1 cellular context compared by ENCODE assay signal in the genomic region with DNA sequence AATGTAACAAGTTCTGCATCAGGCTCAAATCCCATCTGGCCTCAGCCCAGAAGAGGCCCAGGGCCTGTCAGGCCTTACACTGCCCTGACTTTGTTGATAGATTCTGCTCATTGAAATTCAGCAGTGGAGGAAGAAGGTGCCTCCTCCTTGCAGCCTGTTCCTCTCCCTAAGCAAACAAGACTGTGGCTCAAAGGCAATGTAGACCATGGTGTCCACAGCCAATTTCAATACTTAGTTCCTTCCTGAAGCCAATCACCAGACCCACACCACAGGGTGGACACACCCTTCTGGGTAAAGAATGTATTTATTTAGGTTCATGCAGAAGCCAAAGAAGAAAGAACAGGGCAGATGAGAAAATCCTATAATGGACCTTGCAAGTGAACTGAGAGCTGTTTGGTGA.
TF ChIP-seq lines count a peak whose summit lies in the region.

No MANE protein-coding gene starts in this region.

TF ChIP-seq in GM23338, 12 proteins besides CTCF, POLR2A, EP300 and RAD21 (continued from another document):
- TF ChIP-seq REST (IDR thresholded peaks at IDR 0.05; ENCODE audit: unreplicated experiment) (no peak), EZH2 (IDR thresholded peaks at IDR 0.05; ENCODE audit: low read depth, unreplicated experiment) (no peak), ZNF331 (CRISPR knock-in tag; IDR thresholded peaks at IDR 0.05; ENCODE audit: low read depth) (no peak), STAT1 (IDR thresholded peaks at IDR 0.05; ENCODE audit: unreplicated experiment) (no peak), ZNF114 (CRISPR knock-in tag; IDR thresholded peaks at IDR 0.05) (no peak), JUNB (IDR thresholded peaks at IDR 0.05; ENCODE audit: unreplicated experiment) (no peak), CREB1 (CRISPR knock-in tag; IDR thresholded peaks at IDR 0.05; ENCODE audit: low read depth) (no peak), EZH2phosphoT487 (IDR thresholded peaks at IDR 0.05; ENCODE audit: unreplicated experiment) (no peak), POLR2AphosphoS5 (IDR thresholded peaks at IDR 0.05; ENCODE audit: low read depth) (no peak)
- TF ChIP-seq, protein P1, sequence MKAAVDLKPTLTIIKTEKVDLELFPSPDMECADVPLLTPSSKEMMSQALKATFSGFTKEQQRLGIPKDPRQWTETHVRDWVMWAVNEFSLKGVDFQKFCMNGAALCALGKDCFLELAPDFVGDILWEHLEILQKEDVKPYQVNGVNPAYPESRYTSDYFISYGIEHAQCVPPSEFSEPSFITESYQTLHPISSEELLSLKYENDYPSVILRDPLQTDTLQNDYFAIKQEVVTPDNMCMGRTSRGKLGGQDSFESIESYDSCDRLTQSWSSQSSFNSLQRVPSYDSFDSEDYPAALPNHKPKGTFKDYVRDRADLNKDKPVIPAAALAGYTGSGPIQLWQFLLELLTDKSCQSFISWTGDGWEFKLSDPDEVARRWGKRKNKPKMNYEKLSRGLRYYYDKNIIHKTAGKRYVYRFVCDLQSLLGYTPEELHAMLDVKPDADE (IDR thresholded peaks at IDR 0.05) = no peak
